Comparison of ENCODE assay signal across 32 cellular contexts in the genomic region with DNA sequence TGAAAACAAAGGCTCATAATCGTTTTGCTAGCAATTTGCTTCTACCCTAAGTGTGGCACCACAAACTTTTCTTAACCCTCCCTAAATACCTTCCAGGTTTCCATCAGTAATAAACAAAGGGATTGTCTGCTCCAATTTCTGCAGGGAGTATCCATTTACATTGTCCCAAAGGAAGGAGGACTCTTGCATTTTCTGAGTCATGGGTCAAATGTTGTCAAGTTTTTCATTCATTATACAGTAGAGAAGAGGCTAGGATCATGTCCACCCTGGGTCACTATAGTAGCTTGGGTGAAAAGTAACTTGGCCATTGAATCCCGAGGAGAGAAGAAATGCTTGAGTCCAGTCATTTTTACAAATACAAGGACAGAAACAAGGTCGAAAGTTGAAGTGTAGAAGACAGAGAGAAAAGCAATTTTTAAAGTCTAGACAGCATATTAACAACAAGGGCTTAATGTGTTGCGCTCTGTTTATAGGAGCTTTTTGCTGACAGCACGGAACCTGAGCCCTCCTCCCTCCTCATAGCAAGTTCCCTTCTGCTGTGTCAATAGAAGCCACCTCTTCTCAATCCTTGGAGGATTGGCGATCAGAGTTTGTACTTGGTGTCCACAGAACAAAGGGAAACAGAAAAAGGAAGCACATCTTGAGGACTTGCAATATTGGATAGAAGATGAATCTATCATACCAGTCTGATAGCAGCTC. TPM values are rescaled to one million over a fixed set of nuclear protein-coding genes. Genes with fewer than 3 reads are reported as not detected.
DNase-seq lines count a peak whose midpoint lies in the region; ATAC-seq and TF ChIP-seq lines count a peak whose summit lies in the region.
"Had no signal": no experiment of that assay in that cellular context is flagged by ENCODE, and none has a peak within 500 bp of the region (broad histone marks: within the 10 kb centered on the region; RNA-seq: fewer than 3 reads in every experiment).

No MANE protein-coding gene starts in this region.

- no peaks in the 10 kb centered on the region for H3K9me3 Mint-ChIP-seq in nephron
- H3K9me3 Mint-ChIP-seq in activated CD8-positive, alpha-beta T cell treated with anti-CD3 and anti-CD28 coated beads for 36 hours, result no peaks in the 10 kb centered on the region
- H3K9me3 Mint-ChIP-seq: activated naive CD8-positive, alpha-beta T cell treated with anti-CD3 and anti-CD28 coated beads for 36 hours; effector memory CD8-positive, alpha-beta T cell; natural killer cell; stimulated activated effector memory CD8-positive, alpha-beta T cell treated with anti-CD3 and anti-CD28 coated beads, Interleukin-12 subunit alpha, Interleukin-12 subunit beta, amount 100 ng/mL, for 72 hours had no signal

- 71 to 72% methylated on average over 6 of the region's 6 CpGs for WGBS in tibial nerve, 2 donors

- CTCF ChIA-PET in activated CD8-positive, alpha-beta T cell treated with anti-CD3 and anti-CD28 coated beads for 36 hours (lab: Charles Lee), result no interaction called here

- POLR2A ChIA-PET in activated CD8-positive, alpha-beta T cell treated with anti-CD3 and anti-CD28 coated beads for 36 hours (lab: Charles Lee), result no interaction called here

- TF ChIP-seq CTCF in nephron (IDR thresholded peaks at IDR 0.05; ENCODE audit: unreplicated experiment in 3 of 3) (no peak), tibial nerve (IDR thresholded peaks at IDR 0.05) (no peak)
- no peak for TF ChIP-seq CTCF in activated CD8-positive, alpha-beta T cell treated with anti-CD3 and anti-CD28 coated beads for 36 hours (IDR thresholded peaks at IDR 0.05)

- H3K36me3 Mint-ChIP-seq in nephron (ENCODE audit: low read depth), result no peaks in the 10 kb centered on the region
- H3K36me3 Mint-ChIP-seq in activated CD8-positive, alpha-beta T cell treated with anti-CD3 and anti-CD28 coated beads for 36 hours (ENCODE audit: low read depth), result no peaks in the 10 kb centered on the region
- H3K36me3 Mint-ChIP-seq: activated naive CD8-positive, alpha-beta T cell treated with anti-CD3 and anti-CD28 coated beads for 36 hours; natural killer cell; stimulated activated effector memory CD8-positive, alpha-beta T cell treated with anti-CD3 and anti-CD28 coated beads, Interleukin-12 subunit alpha, Interleukin-12 subunit beta, amount 100 ng/mL, for 72 hours had no signal

- H3K4me1 Mint-ChIP-seq in nephron, result peaks cover 86% of the 10 kb centered on the region
- H3K4me1 Mint-ChIP-seq in activated CD8-positive, alpha-beta T cell treated with anti-CD3 and anti-CD28 coated beads for 36 hours (ENCODE audit: low read depth), result peaks cover 4% of the 10 kb centered on the region
- H3K4me1 Mint-ChIP-seq: activated naive CD8-positive, alpha-beta T cell treated with anti-CD3 and anti-CD28 coated beads for 36 hours; natural killer cell; stimulated activated effector memory CD8-positive, alpha-beta T cell treated with anti-CD3 and anti-CD28 coated beads, Interleukin-12 subunit alpha, Interleukin-12 subunit beta, amount 100 ng/mL, for 72 hours; T-helper 17 cell had no signal

- peak overlapping the region in 1 of 3 experiments; percentile 21 for H3K4me3 Mint-ChIP-seq in nephron
- H3K4me3 Mint-ChIP-seq in activated CD8-positive, alpha-beta T cell treated with anti-CD3 and anti-CD28 coated beads for 36 hours, result no peak overlapping the region
- H3K4me3 Mint-ChIP-seq: activated CD8-positive, alpha-beta T cell treated with anti-CD3 and anti-CD28 coated beads, Interleukin-2, amount 10 ng/mL, durations not matched to agents 7 days and 5 days; activated naive CD8-positive, alpha-beta T cell treated with anti-CD3 and anti-CD28 coated beads for 36 hours; effector memory CD8-positive, alpha-beta T cell; natural killer cell; stimulated activated effector memory CD8-positive, alpha-beta T cell treated with anti-CD3 and anti-CD28 coated beads, Interleukin-12 subunit alpha, Interleukin-12 subunit beta, amount 100 ng/mL, for 72 hours; T-helper 17 cell had no signal

- intact Hi-C loops in activated CD8-positive, alpha-beta T cell treated with anti-CD3 and anti-CD28 coated beads for 36 hours (cut with micrococcal nuclease), result no loop called here

- no peak overlapping the region for H3K4me3 ChIP-seq in tibial nerve
- H3K4me3 ChIP-seq: ascending aorta, cardiac muscle cell, HAP-1, MG63 had no signal

- peaks cover 0 to 6% (median 0%) of the 10 kb centered on the region in 4 donors for H3K4me1 ChIP-seq in tibial nerve
- H3K4me1 ChIP-seq: ascending aorta, HAP-1 had no signal

- TF ChIP-seq EP300 in tibial nerve (IDR thresholded peaks at IDR 0.05), result no peak

- H3K27me3 Mint-ChIP-seq in nephron (ENCODE audit: low read depth), result no peaks in the 10 kb centered on the region
- peaks cover 20% of the 10 kb centered on the region for H3K27me3 Mint-ChIP-seq in activated CD8-positive, alpha-beta T cell treated with anti-CD3 and anti-CD28 coated beads for 36 hours

- H3K27me3 ChIP-seq in tibial nerve, result no peaks in the 10 kb centered on the region
- H3K27me3 ChIP-seq: ascending aorta, cardiac muscle cell, MG63 had no signal

- no peak overlapping the region for H3K27ac ChIP-seq in tibial nerve
- H3K27ac ChIP-seq: ascending aorta, cardiac muscle cell had no signal

- TF ChIP-seq POLR2A in tibial nerve (IDR thresholded peaks at IDR 0.05), result no peak

- ATAC-seq in HG02973 (IDR thresholded peaks at IDR 0.05; ENCODE audit: unreplicated experiment), result no peak
- ATAC-seq in activated CD8-positive, alpha-beta T cell treated with anti-CD3 and anti-CD28 coated beads for 36 hours, result no peak
- ATAC-seq: activated CD8-positive, alpha-beta T cell treated with anti-CD3 and anti-CD28 coated beads, Interleukin-2, amount 10 ng/mL, durations not matched to agents 7 days and 5 days; effector memory CD8-positive, alpha-beta T cell; natural killer cell; SK-N-SH treated with all-trans-retinoic acid at 6 μM for 48 hours; stimulated activated effector memory CD8-positive, alpha-beta T cell treated with anti-CD3 and anti-CD28 coated beads, Interleukin-12 subunit alpha, Interleukin-12 subunit beta, amount 100 ng/mL, for 72 hours; T-helper 17 cell had no signal

- H3K9me3 ChIP-seq in tibial nerve, result no peaks in the 10 kb centered on the region
- H3K9me3 ChIP-seq: ascending aorta, HAP-1, MG63 had no signal

- peak overlapping the region; percentile 88 to 93 (median 89) for H3K27ac Mint-ChIP-seq in nephron
- no peak overlapping the region for H3K27ac Mint-ChIP-seq in activated CD8-positive, alpha-beta T cell treated with anti-CD3 and anti-CD28 coated beads for 36 hours
- H3K27ac Mint-ChIP-seq: activated CD8-positive, alpha-beta T cell treated with anti-CD3 and anti-CD28 coated beads, Interleukin-2, amount 10 ng/mL, durations not matched to agents 7 days and 5 days; activated naive CD8-positive, alpha-beta T cell treated with anti-CD3 and anti-CD28 coated beads for 36 hours; effector memory CD8-positive, alpha-beta T cell; natural killer cell; stimulated activated effector memory CD8-positive, alpha-beta T cell treated with anti-CD3 and anti-CD28 coated beads, Interleukin-12 subunit alpha, Interleukin-12 subunit beta, amount 100 ng/mL, for 72 hours; T-helper 17 cell had no signal

- DNase-seq in DMS79 treated with DMSO at 0.1 percent for 48 hours (lab: John Stamatoyannopoulos, UW), result peak; percentile 95
- peak; percentile 36 for DNase-seq in LHCN-M2 (ENCODE audit: low read depth)
- peak; percentile 67 for DNase-seq in NCI-H510A treated with DMSO at 0.1 percent for 48 hours (lab: John Stamatoyannopoulos, UW)
- DNase-seq in activated CD8-positive, alpha-beta T cell treated with anti-CD3 and anti-CD28 coated beads for 36 hours, result no peak
- DNase-seq in tibial nerve (ENCODE audit: low spot score in 2 of 2), result no peak
- DNase-seq in RPMI8226, result no peak
- DNase-seq: ACHN; activated CD4-positive, alpha-beta T cell treated with anti-CD3 and anti-CD28 coated beads for 1 hour; activated CD8-positive, alpha-beta T cell treated with anti-CD3 and anti-CD28 coated beads, Interleukin-2, amount 10 ng/mL, durations not matched to agents 7 days and 5 days; activated effector memory CD4-positive, alpha-beta T cell treated with Interleukin-2 at 50 U/mL for 16 hours; activated naive CD8-positive, alpha-beta T cell treated with anti-CD3 and anti-CD28 coated beads for 36 hours; COR-L47; cortex of kidney; DND-41; effector memory CD8-positive, alpha-beta T cell; erythroblast; head of caudate nucleus; MG63; natural killer cell; NCI-H1436 treated with DMSO at 0.1 percent for 48 hours; NCI-H82; stimulated activated CD4-positive, alpha-beta T cell treated with anti-CD3 and anti-CD28 coated beads, Interleukin-4, amount 100 ng/mL, for 24 hours; substantia nigra; T-helper 17 cell had no signal

- no peaks in the 10 kb centered on the region for H3K36me3 ChIP-seq in tibial nerve
- H3K36me3 ChIP-seq: ascending aorta, cardiac muscle cell, HAP-1, MG63 had no signal

RNA-seq across cellular contexts. Expression of a gene that starts 53.1 kb away (rescaled TPM):
- total RNA-seq in LHCN-M2 (2014; rRNA removed) (under 0.01 and 0.06 TPM in 2 replicates), tibial nerve (10 to 100 TPM; 15.6 to 47.6 (median 39.9) TPM)
- polyA plus RNA-seq in LHCN-M2 (2012), result 0.05 TPM
- total RNA-seq in activated CD8-positive, alpha-beta T cell treated with anti-CD3 and anti-CD28 coated beads for 36 hours, result 1 to 10 TPM; 1.7 to 1.8 TPM
- total RNA-seq: fibroblast of villous mesenchyme had no signal

Comparison
In these comparisons a context has a peak if more than half of its experiments do, and no peak if none do; other contexts are left out.
1. DNase-seq: peak in DMS79 treated with DMSO at 0.1 percent for 48 hours (single experiment), LHCN-M2 (single experiment) and NCI-H510A treated with DMSO at 0.1 percent for 48 hours (single experiment); none in activated CD8-positive, alpha-beta T cell treated with anti-CD3 and anti-CD28 coated beads for 36 hours (single experiment), tibial nerve (0 of 2) and RPMI8226 (single experiment).
2. RNA of a gene that starts 53.1 kb away (total RNA-seq): 15.6 to 47.6 TPM in tibial nerve; 1.7 to 1.8 TPM in activated CD8-positive, alpha-beta T cell treated with anti-CD3 and anti-CD28 coated beads for 36 hours and under 0.01 to 0.06 TPM in LHCN-M2; every median in the first group is over 4 times any median in the second.